ENCODE assay signal across 9 cellular contexts in genomic region chr6:40587240-40588069, GRCh38. TPM values are rescaled to one million over a fixed set of nuclear protein-coding genes. Genes with fewer than 3 reads are reported as not detected.
A peak's percentile ranks its signal among the peaks of the same experiment; 100 is the strongest.
DNase-seq lines count a peak whose midpoint lies in the region; ATAC-seq, FAIRE-seq and TF ChIP-seq lines count a peak whose summit lies in the region.
"Had no signal": no experiment of that assay in that cellular context is flagged by ENCODE, and none has a peak within 500 bp of the region (broad histone marks: within the 10 kb centered on the region; RNA-seq: fewer than 3 reads in every experiment).

TSS of gene LRFN2 (minus strand) at chr6:40587364.

- peak within 1 kb of the TSS in 1 of 2 donors; percentile 45 for H3K4me3 ChIP-seq in CD4-positive, alpha-beta memory T cell (ENCODE audit: low read length in 2 of 2)
- H3K4me3 ChIP-seq in LNCaP clone FGC (ENCODE audit: low read depth, low read length) (peak within 1 kb of the TSS; percentile 41), astrocyte of the cerebellum (ENCODE audit: low read depth, low read length) (peak within 1 kb of the TSS; percentile 36)

- no peak for FAIRE-seq in RCC 7860 (lab: Jason Lieb, UNC)
- FAIRE-seq: TTC549 had no signal

- peaks cover 18 to 31% of the 10 kb centered on the region in 2 donors for H3K27me3 Mint-ChIP-seq in CD4-positive, alpha-beta memory T cell

- intact Hi-C loops in CD4-positive, alpha-beta memory T cell (cut with micrococcal nuclease): no loop called here
- intact Hi-C loops in sciatic nerve (cut with DNase I): no loop called here

- H3K9me3 ChIP-seq in CD4-positive, alpha-beta memory T cell (ENCODE audit: control insufficient read depth in 1 of 2, low read length in 2 of 2): no peaks in the 10 kb centered on the region

- TF ChIP-seq CTCF in LNCaP clone FGC (IDR thresholded peaks at IDR 0.05; ENCODE audit: control insufficient read depth, extremely low read depth, insufficient read depth) (peak; percentile 87), astrocyte of the cerebellum (IDR thresholded peaks at IDR 0.05; ENCODE audit: low read depth, low read length, missing control alignments) (peak; percentile 61)

- CTCF ChIA-PET in CD4-positive, alpha-beta memory T cell (lab: Charles Lee; ENCODE audit: partially characterized antibody): interaction anchor here (0.9 to 1.3 kb wide), 3 partner anchors 12 to 260 kb away, joined by 3 read pairs; no protein-coding TSS in a partner anchor

- H3K4me1 Mint-ChIP-seq in CD4-positive, alpha-beta memory T cell: peaks cover 5 to 13% (median 6%) of the 10 kb centered on the region in 4 donors

- in situ Hi-C loops in astrocyte of the cerebellum (cut with HindIII; ENCODE audit: low sequenced_read_pairs): no loop called here

- H3K36me3 ChIP-seq in CD4-positive, alpha-beta memory T cell (ENCODE audit: insufficient read depth, low read length): no peaks in the 10 kb centered on the region

- H3K4me1 ChIP-seq in CD4-positive, alpha-beta memory T cell (ENCODE audit: insufficient read depth, low read length): peaks cover 6% of the 10 kb centered on the region

- peak; percentile 79 for ATAC-seq in GM21367 (IDR thresholded peaks at IDR 0.05; ENCODE audit: unreplicated experiment)
- ATAC-seq in sciatic nerve: peak; percentile 91

- H3K27ac ChIP-seq in CD4-positive, alpha-beta memory T cell (ENCODE audit: low read depth, low read length): no peak within 1 kb of the TSS

- H3K27me3 ChIP-seq in CD4-positive, alpha-beta memory T cell (ENCODE audit: insufficient read depth, low read length): no peaks in the 10 kb centered on the region

- peak in 4 of 5 donors; percentile 21 to 63 (median 38) for DNase-seq in CD4-positive, alpha-beta memory T cell
- DNase-seq in LNCaP clone FGC (ENCODE audit: low read depth) (no peak), T-helper 1 cell (peak in 3 of 5 donors; percentile 21 to 62 (median 42)), astrocyte of the cerebellum (ENCODE audit: low read depth) (peak; percentile 15), hypothalamus (lab: John Stamatoyannopoulos, UW) (peak in 45 of 51 donors; percentile 15 to 83 (median 63)), sciatic nerve (ENCODE audit: low spot score) (peak; percentile 78), RCC 7860 (ENCODE audit: low spot score) (no peak)

- no peaks in the 10 kb centered on the region for H3K36me3 Mint-ChIP-seq in CD4-positive, alpha-beta memory T cell

- POLR2A ChIA-PET in CD4-positive, alpha-beta memory T cell (lab: Charles Lee; ENCODE audit: partially characterized antibody): no interaction called here

- peak within 1 kb of the TSS; percentile 69 to 81 (median 76) for H3K4me3 Mint-ChIP-seq in CD4-positive, alpha-beta memory T cell

- peaks cover 0 to 2% (median 0%) of the 10 kb centered on the region in 8 donors for H3K9me3 Mint-ChIP-seq in CD4-positive, alpha-beta memory T cell

- peak within 1 kb of the TSS in 3 of 7 donors; percentile 3 to 74 (median 56) for H3K27ac Mint-ChIP-seq in CD4-positive, alpha-beta memory T cell

RNA-seq across cellular contexts. Expression of gene LRFN2, which starts in this region (rescaled TPM):
- not detected for total RNA-seq in CD4-positive, alpha-beta memory T cell
- polyA plus RNA-seq in CD4-positive, alpha-beta memory T cell: under 1 TPM in 1 of 2 donors, not detected in 1; 0.17 TPM
- total RNA-seq in sciatic nerve: 0.13 TPM

Comparison
In these comparisons a context has a peak if more than half of its experiments do, and no peak if none do; other contexts are left out.
1. Peak in DNase-seq in CD4-positive, alpha-beta memory T cell; RNA of the gene not detected or under 1 TPM.
2. Peak in DNase-seq and ATAC-seq in sciatic nerve; RNA of the gene not detected or under 1 TPM.
3. DNase-seq: peak in T-helper 1 cell (3 of 5), astrocyte of the cerebellum (single experiment) and hypothalamus (45 of 51); none in LNCaP clone FGC (single experiment) and RCC 7860 (single experiment).